20 cellular contexts compared by ENCODE assay signal in the genomic region with DNA sequence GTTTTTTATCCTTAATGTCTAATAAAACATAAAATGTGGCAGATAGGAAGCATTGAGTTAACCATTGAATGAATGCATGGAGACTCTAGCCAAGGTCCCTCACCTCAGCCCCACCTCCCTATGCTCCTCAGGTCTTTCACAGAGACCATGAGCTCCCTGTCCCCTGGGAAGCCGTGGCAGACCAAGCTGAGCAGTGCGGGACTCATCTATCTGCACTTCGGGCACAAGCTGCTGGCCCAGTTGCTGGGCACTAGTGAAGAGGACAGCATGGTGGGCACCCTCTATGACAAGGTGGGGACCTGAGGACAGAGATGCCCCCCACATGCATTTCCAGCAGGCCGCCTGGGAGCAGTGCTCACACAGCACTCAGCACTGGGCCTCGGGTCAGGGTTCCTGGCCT. TPM values are rescaled to one million over a fixed set of nuclear protein-coding genes. Genes with fewer than 3 reads are reported as not detected.
DNase-seq lines count a peak whose midpoint lies in the region; ATAC-seq, FAIRE-seq and TF ChIP-seq lines count a peak whose summit lies in the region.
"Had no signal": no experiment of that assay in that cellular context is flagged by ENCODE, and none has a peak within 500 bp of the region (broad histone marks: within the 10 kb centered on the region; RNA-seq: fewer than 3 reads in every experiment).

No MANE protein-coding gene starts in this region.

- no peaks in the 10 kb centered on the region for H3K9me3 Mint-ChIP-seq in activated CD8-positive, alpha-beta T cell treated with anti-CD3 and anti-CD28 coated beads, Interleukin-2, amount 10 ng/mL, durations not matched to agents 7 days and 5 days (ENCODE audit: insufficient read depth)
- H3K9me3 Mint-ChIP-seq in mesothelial cell of epicardium (no peaks in the 10 kb centered on the region), type B pancreatic cell (no peaks in the 10 kb centered on the region)

- peaks cover 47% of the 10 kb centered on the region for H3K4me1 Mint-ChIP-seq in activated CD8-positive, alpha-beta T cell treated with anti-CD3 and anti-CD28 coated beads, Interleukin-2, amount 10 ng/mL, durations not matched to agents 7 days and 5 days (ENCODE audit: low read depth)
- H3K4me1 Mint-ChIP-seq in mesothelial cell of epicardium (peaks cover 22% of the 10 kb centered on the region), type B pancreatic cell (ENCODE audit: unreplicated experiment) (peaks cover 24% of the 10 kb centered on the region)

- TF ChIP-seq CTCF in HepG2 (CRISPR knock-in tag; IDR thresholded peaks at IDR 0.05) (no peak), right lobe of liver (IDR thresholded peaks at IDR 0.05) (no peak), mesothelial cell of epicardium (IDR thresholded peaks at IDR 0.05; ENCODE audit: unreplicated experiment) (no peak), type B pancreatic cell (conservative IDR thresholded peaks at IDR 0.05) (no peak), brain microvascular endothelial cell (IDR thresholded peaks at IDR 0.05; ENCODE audit: low read depth, low read length, missing control alignments) (no peak), tibial nerve (IDR thresholded peaks at IDR 0.05) (no peak)

- peaks cover 57% of the 10 kb centered on the region for H3K36me3 Mint-ChIP-seq in activated CD8-positive, alpha-beta T cell treated with anti-CD3 and anti-CD28 coated beads, Interleukin-2, amount 10 ng/mL, durations not matched to agents 7 days and 5 days (ENCODE audit: low read depth)
- H3K36me3 Mint-ChIP-seq in mesothelial cell of epicardium (peaks cover 19% of the 10 kb centered on the region), type B pancreatic cell (peaks cover 16% of the 10 kb centered on the region)

- peak overlapping the region; percentile 27 for H3K27ac Mint-ChIP-seq in activated CD8-positive, alpha-beta T cell treated with anti-CD3 and anti-CD28 coated beads, Interleukin-2, amount 10 ng/mL, durations not matched to agents 7 days and 5 days
- H3K27ac Mint-ChIP-seq in mesothelial cell of epicardium (peak overlapping the region; percentile 44), type B pancreatic cell (no peak overlapping the region)

- H3K4me3 Mint-ChIP-seq in activated CD8-positive, alpha-beta T cell treated with anti-CD3 and anti-CD28 coated beads, Interleukin-2, amount 10 ng/mL, durations not matched to agents 7 days and 5 days = no peak overlapping the region
- H3K4me3 Mint-ChIP-seq in mesothelial cell of epicardium = no peak overlapping the region
- peak overlapping the region; percentile 34 for H3K4me3 Mint-ChIP-seq in type B pancreatic cell

- no CpG with 5 or more reads among the region's 5 CpGs for WGBS in HepG2 (ENCODE audit: low lambda C conversion rate)
- WGBS in right lobe of liver (ENCODE audit: insufficient coverage, low coverage, low lambda C conversion rate, missing lambda C conversion rate) = 98% methylated on average over 5 of the region's 5 CpGs
- WGBS in tibial nerve, 2 donors = 78 to 94% methylated on average over 3 to 5 of the region's 5 CpGs

- CTCF ChIA-PET in HepG2 (lab: Yijun Ruan, JAX; ENCODE audit: low intra/inter-chr PET ratio, low total read pairs) = no interaction called here
- CTCF ChIA-PET in activated CD8-positive, alpha-beta T cell treated with anti-CD3 and anti-CD28 coated beads, Interleukin-2, amount 10 ng/mL, durations not matched to agents 7 days and 5 days (lab: Charles Lee) = interaction anchor here (13.1 kb wide), 1 partner anchor 18 kb away, joined by 204 read pairs; a partner anchor contains a TSS

- peaks cover 15% of the 10 kb centered on the region for H3K79me2 ChIP-seq in HepG2 (ENCODE audit: insufficient read depth, low read length)

- POLR2A ChIA-PET in HepG2 (lab: Yijun Ruan, JAX) = interaction anchor here (1.3 to 2.6 kb wide), 2 partner anchors 8 to 18 kb away, joined by 4 to 8 read pairs; a partner anchor contains a TSS
- POLR2A ChIA-PET in activated CD8-positive, alpha-beta T cell treated with anti-CD3 and anti-CD28 coated beads, Interleukin-2, amount 10 ng/mL, durations not matched to agents 7 days and 5 days (lab: Charles Lee) = no interaction called here

- no peak overlapping the region for H3K27ac ChIP-seq in HepG2 (ENCODE audit: extremely low read length, insufficient read depth, low read length)
- no peak overlapping the region for H3K27ac ChIP-seq in right lobe of liver
- no peak overlapping the region for H3K27ac ChIP-seq in brain microvascular endothelial cell
- no peak overlapping the region for H3K27ac ChIP-seq in tibial nerve
- H3K27ac ChIP-seq: ascending aorta, KMS-11 had no signal

- H3K36me3 ChIP-seq in HepG2 (replicated peaks in 1 of 2; ENCODE audit: control insufficient read depth in 1 of 2, insufficient read depth in 2 of 2, low read length in 2 of 2) (peaks cover 9 to 42% of the 10 kb centered on the region in 2 experiments), right lobe of liver (peaks cover 0 to 37% (median 15%) of the 10 kb centered on the region in 4 donors), H7 (replicated peaks; ENCODE audit: control insufficient read depth, insufficient read depth, low read length) (peaks cover 35% of the 10 kb centered on the region), brain microvascular endothelial cell (replicated peaks) (peaks cover 41% of the 10 kb centered on the region), tibial nerve (peaks cover 0 to 72% (median 25%) of the 10 kb centered on the region in 3 donors)

- intact Hi-C loops in HepG2 (cut with micrococcal nuclease; ENCODE audit: unreplicated experiment) (no loop called here), right lobe of liver (cut with DNase I) (no loop called here)

- DNase-seq in HepG2 (ENCODE audit: low spot score) = no peak
- no peak for DNase-seq in right lobe of liver
- no peak for DNase-seq in activated CD8-positive, alpha-beta T cell treated with anti-CD3 and anti-CD28 coated beads, Interleukin-2, amount 10 ng/mL, durations not matched to agents 7 days and 5 days
- no peak for DNase-seq in mesothelial cell of epicardium (ENCODE audit: low spot score in 2 of 2, unreplicated experiment in 2 of 2)
- DNase-seq in type B pancreatic cell (ENCODE audit: extremely low spot score, unreplicated experiment) = no peak
- no peak for DNase-seq in H7
- DNase-seq in brain microvascular endothelial cell = no peak
- no peak for DNase-seq in tibial nerve (ENCODE audit: low spot score in 2 of 2)
- DNase-seq: hippocampal formation, NCI-H1105, NCI-H524 treated with DMSO at 0.1 percent for 48 hours, occipital lobe, SHP77 had no signal

- BruUV-seq in HepG2 (replicated peaks; lab: Mats Ljungman, UMichigan) = no TSS peak

- H4K20me1 ChIP-seq in HepG2 (ENCODE audit: insufficient read depth, low read length) = no peaks in the 10 kb centered on the region

- TF ChIP-seq EP300 in HepG2 (IDR thresholded peaks at IDR 0.05; ENCODE audit: low read depth in 2 of 2, low read length in 2 of 2) = no peak
- TF ChIP-seq EP300 in HepG2 (CRISPR knock-in tag; IDR thresholded peaks at IDR 0.05; ENCODE audit: borderline replicate concordance) = no peak
- TF ChIP-seq EP300 in tibial nerve (IDR thresholded peaks at IDR 0.05) = no peak

- TF ChIP-seq POLR2A in HepG2 (IDR thresholded peaks at IDR 0.05; ENCODE audit: insufficient read depth in 1 of 2, low read depth in 2 of 2, low read length in 2 of 2) (no peak), right lobe of liver (IDR thresholded peaks at IDR 0.05) (no peak), tibial nerve (IDR thresholded peaks at IDR 0.05) (no peak)

- in situ Hi-C loops in HepG2 (cut with HindIII; ENCODE audit: extremely low pct_ligation_motif_present, low pct_unique_long_range_greater_than_20kb) = no loop called here
- in situ Hi-C loops in brain microvascular endothelial cell (cut with HindIII; ENCODE audit: low pct_ligation_motif_present, low sequenced_read_pairs) = no loop called here

- H3K4me1 ChIP-seq in HepG2 (ENCODE audit: insufficient read depth, low read length) (peaks cover 50% of the 10 kb centered on the region), right lobe of liver (peaks cover 0 to 12% (median 5%) of the 10 kb centered on the region in 4 donors), tibial nerve (peaks cover 0 to 49% (median 21%) of the 10 kb centered on the region in 4 donors)

- no peaks in the 10 kb centered on the region for H3K27me3 Mint-ChIP-seq in activated CD8-positive, alpha-beta T cell treated with anti-CD3 and anti-CD28 coated beads, Interleukin-2, amount 10 ng/mL, durations not matched to agents 7 days and 5 days (ENCODE audit: low read depth)
- H3K27me3 Mint-ChIP-seq in mesothelial cell of epicardium (ENCODE audit: low read depth) = no peaks in the 10 kb centered on the region
- H3K27me3 Mint-ChIP-seq in type B pancreatic cell = no peaks in the 10 kb centered on the region

- H3K9me3 ChIP-seq in HepG2 (ENCODE audit: low read length) (no peaks in the 10 kb centered on the region), right lobe of liver (no peaks in the 10 kb centered on the region), tibial nerve (no peaks in the 10 kb centered on the region)
- H3K9me3 ChIP-seq: ascending aorta had no signal

- H3K27me3 ChIP-seq in HepG2 (ENCODE audit: control insufficient read depth in 1 of 2, insufficient read depth in 2 of 2, low read length in 2 of 2) = no peaks in the 10 kb centered on the region; a peak in 1 of 5 replicates
- no peaks in the 10 kb centered on the region for H3K27me3 ChIP-seq in right lobe of liver
- H3K27me3 ChIP-seq in H7 (ENCODE audit: control insufficient read depth, insufficient read depth, low read length) = no peaks in the 10 kb centered on the region
- H3K27me3 ChIP-seq in brain microvascular endothelial cell (replicated peaks) = no peaks in the 10 kb centered on the region
- H3K27me3 ChIP-seq in tibial nerve = no peaks in the 10 kb centered on the region
- H3K27me3 ChIP-seq: ascending aorta had no signal

- no peak for TF ChIP-seq RAD21 in HepG2 (CRISPR knock-in tag; IDR thresholded peaks at IDR 0.05)

- ATAC-seq in HepG2 (no peak), right lobe of liver (no peak)
- ATAC-seq in activated CD8-positive, alpha-beta T cell treated with anti-CD3 and anti-CD28 coated beads, Interleukin-2, amount 10 ng/mL, durations not matched to agents 7 days and 5 days = no peak

- H3K4me2 ChIP-seq in HepG2 (ENCODE audit: low read depth, low read length) = no peak overlapping the region

- no peak overlapping the region for H2AFZ ChIP-seq in HepG2 (ENCODE audit: low read length)

- no peak overlapping the region for H3K4me3 ChIP-seq in HepG2 (replicated peaks in 1 of 3; ENCODE audit: insufficient read depth in 1 of 3, low read depth in 2 of 3, low read length in 3 of 3)
- no peak overlapping the region for H3K4me3 ChIP-seq in right lobe of liver
- H3K4me3 ChIP-seq in H7 (ENCODE audit: insufficient read depth, low read depth, low read length) = no peak overlapping the region
- no peak overlapping the region for H3K4me3 ChIP-seq in brain microvascular endothelial cell (ENCODE audit: low read depth, low read length)
- no peak overlapping the region for H3K4me3 ChIP-seq in tibial nerve
- H3K4me3 ChIP-seq: ascending aorta had no signal

- H3K9ac ChIP-seq in HepG2 (ENCODE audit: insufficient read depth, low read depth, low read length) = no peak overlapping the region
- H3K9ac ChIP-seq: KMS-11 had no signal

- no peak for FAIRE-seq in HepG2 (lab: Jason Lieb, UNC)
- FAIRE-seq: colon, endometrium had no signal

RNA-seq across cellular contexts. Expression of a gene that starts 3.4 kb away (rescaled TPM):
- total RNA-seq in HepG2 (2016; rRNA removed; fragmentation: Illumina TruSeq; extraction: Trizol) = 58.0 and 62.6 TPM in 2 replicates
- 35.2 and 36.5 TPM in 2 replicates for total RNA-seq in HepG2 (2016; cell fraction: cytosol; rRNA removed; fragmentation: Illumina TruSeq; extraction: Trizol; ENCODE audit: low read depth)
- total RNA-seq in HepG2 (2016; cell fraction: insoluble cytoplasmic fraction; rRNA removed; fragmentation: Illumina TruSeq; extraction: Trizol) = 58.1 and 59.2 TPM in 2 replicates
- 45.1 and 51.7 TPM in 2 replicates for total RNA-seq in HepG2 (2016; cell fraction: membrane; rRNA removed; fragmentation: Illumina TruSeq; extraction: Trizol)
- 28.7 and 35.7 TPM in 2 replicates for total RNA-seq in HepG2 (2016; cell fraction: nucleus; rRNA removed; fragmentation: Illumina TruSeq; extraction: Trizol)
- 38.6 and 40.7 TPM in 2 replicates for polyA plus RNA-seq in HepG2 (2011; rRNA removed)
- polyA plus RNA-seq in HepG2 (2011; cell fraction: cytosol; rRNA removed) = 42.9 and 57.6 TPM in 2 replicates
- 32.2 and 36.0 TPM in 2 replicates for polyA plus RNA-seq in HepG2 (2011; cell fraction: nucleus; rRNA removed)
- polyA plus RNA-seq in HepG2 (2012) = 21.3 and 34.6 TPM in 2 replicates
- 38.0 and 47.5 TPM in 2 replicates for polyA plus RNA-seq in HepG2 (2016; cell fraction: cytosol; fragmentation: Illumina TruSeq; extraction: Trizol; ENCODE audit: low read depth)
- polyA plus RNA-seq in HepG2 (2016; cell fraction: insoluble cytoplasmic fraction; fragmentation: Illumina TruSeq; extraction: Trizol; ENCODE audit: low read depth) = 49.2 and 59.1 TPM in 2 replicates
- 39.2 and 41.9 TPM in 2 replicates for polyA plus RNA-seq in HepG2 (2016; cell fraction: membrane; fragmentation: Illumina TruSeq; extraction: Trizol; ENCODE audit: low read depth)
- 54.0 and 73.0 TPM in 2 replicates for polyA plus RNA-seq in HepG2 (2016; cell fraction: nucleus; fragmentation: Illumina TruSeq; extraction: Trizol; ENCODE audit: insufficient read depth, low read depth)
- polyA minus RNA-seq in HepG2 (2011; rRNA and poly(A)+ RNA removed; ENCODE audit: low replicate concordance) = 43.6 and 97.4 TPM in 2 replicates
- polyA minus RNA-seq in HepG2 (2011; cell fraction: cytosol; rRNA and poly(A)+ RNA removed) = 15.0 and 19.7 TPM in 2 replicates
- polyA minus RNA-seq in HepG2 (2011; cell fraction: nucleus; rRNA and poly(A)+ RNA removed) = 8.8 and 14.4 TPM in 2 replicates
- 10 to 100 TPM; 17.6 to 27.1 (median 20.8) TPM for total RNA-seq in right lobe of liver
- 10 to 100 TPM; 55.6 to 56.9 TPM for total RNA-seq in activated CD8-positive, alpha-beta T cell treated with anti-CD3 and anti-CD28 coated beads, Interleukin-2, amount 10 ng/mL, durations not matched to agents 7 days and 5 days
- total RNA-seq in mesothelial cell of epicardium = 50.1 to 55.9 TPM (median 53.8 TPM) in 3 replicates
- 44.3 and 58.6 TPM in 2 replicates for total RNA-seq in type B pancreatic cell (ENCODE audit: low replicate concordance)
- 74.2 and 98.0 TPM in 2 replicates for total RNA-seq in H7 (2014; rRNA removed; shearing (Covaris generic))
- total RNA-seq in tibial nerve = 10 to 100 TPM; 49.2 to 82.8 (median 54.3) TPM

RNA-seq across cellular contexts. Expression of a gene that starts 7.6 kb away (rescaled TPM):
- total RNA-seq in HepG2 (2016; rRNA removed; fragmentation: Illumina TruSeq; extraction: Trizol) (462 and 578 TPM in 2 replicates), right lobe of liver (100 to 1,000 TPM; 122 to 170 (median 146) TPM), mesothelial cell of epicardium (328 to 339 TPM (median 338 TPM) in 3 replicates), type B pancreatic cell (ENCODE audit: low replicate concordance) (316 and 336 TPM in 2 replicates), tibial nerve (100 to 1,000 TPM; 518 to 673 (median 591) TPM)
- 461 and 472 TPM in 2 replicates for total RNA-seq in HepG2 (2016; cell fraction: cytosol; rRNA removed; fragmentation: Illumina TruSeq; extraction: Trizol; ENCODE audit: low read depth)
- total RNA-seq in HepG2 (2016; cell fraction: insoluble cytoplasmic fraction; rRNA removed; fragmentation: Illumina TruSeq; extraction: Trizol) = 478 and 604 TPM in 2 replicates
- 502 and 534 TPM in 2 replicates for total RNA-seq in HepG2 (2016; cell fraction: membrane; rRNA removed; fragmentation: Illumina TruSeq; extraction: Trizol)
- 239 and 246 TPM in 2 replicates for total RNA-seq in HepG2 (2016; cell fraction: nucleus; rRNA removed; fragmentation: Illumina TruSeq; extraction: Trizol)
- polyA plus RNA-seq in HepG2 (2011; rRNA removed) = 440 and 449 TPM in 2 replicates
- 513 and 623 TPM in 2 replicates for polyA plus RNA-seq in HepG2 (2011; cell fraction: cytosol; rRNA removed)
- polyA plus RNA-seq in HepG2 (2011; cell fraction: nucleus; rRNA removed) = 505 and 601 TPM in 2 replicates
- 398 and 423 TPM in 2 replicates for polyA plus RNA-seq in HepG2 (2012)
- 472 and 500 TPM in 2 replicates for polyA plus RNA-seq in HepG2 (2016; cell fraction: cytosol; fragmentation: Illumina TruSeq; extraction: Trizol; ENCODE audit: low read depth)
- polyA plus RNA-seq in HepG2 (2016; cell fraction: insoluble cytoplasmic fraction; fragmentation: Illumina TruSeq; extraction: Trizol; ENCODE audit: low read depth) = 484 and 533 TPM in 2 replicates
- 441 and 460 TPM in 2 replicates for polyA plus RNA-seq in HepG2 (2016; cell fraction: membrane; fragmentation: Illumina TruSeq; extraction: Trizol; ENCODE audit: low read depth)
- 433 and 469 TPM in 2 replicates for polyA plus RNA-seq in HepG2 (2016; cell fraction: nucleus; fragmentation: Illumina TruSeq; extraction: Trizol; ENCODE audit: insufficient read depth, low read depth)
- polyA minus RNA-seq in HepG2 (2011; rRNA and poly(A)+ RNA removed; ENCODE audit: low replicate concordance) = 90.5 and 285 TPM in 2 replicates
- polyA minus RNA-seq in HepG2 (2011; cell fraction: cytosol; rRNA and poly(A)+ RNA removed) = 52.1 and 57.1 TPM in 2 replicates
- 96.6 and 129 TPM in 2 replicates for polyA minus RNA-seq in HepG2 (2011; cell fraction: nucleus; rRNA and poly(A)+ RNA removed)
- 100 to 1,000 TPM; 292 to 307 TPM for total RNA-seq in activated CD8-positive, alpha-beta T cell treated with anti-CD3 and anti-CD28 coated beads, Interleukin-2, amount 10 ng/mL, durations not matched to agents 7 days and 5 days
- total RNA-seq in H7 (2014; rRNA removed; shearing (Covaris generic)) = 242 and 304 TPM in 2 replicates

RNA-seq across cellular contexts. Expression of a gene that starts 18.5 kb away (rescaled TPM):
- total RNA-seq in HepG2 (2016; rRNA removed; fragmentation: Illumina TruSeq; extraction: Trizol) (47.6 and 49.9 TPM in 2 replicates), right lobe of liver (10 to 100 TPM; 22.0 to 29.1 (median 26.7) TPM), mesothelial cell of epicardium (77.2 to 85.4 TPM (median 84.8 TPM) in 3 replicates), type B pancreatic cell (ENCODE audit: low replicate concordance) (54.7 and 75.4 TPM in 2 replicates), tibial nerve (10 to 100 TPM; 55.5 to 76.8 (median 64.5) TPM)
- 6.3 and 7.4 TPM in 2 replicates for total RNA-seq in HepG2 (2016; cell fraction: cytosol; rRNA removed; fragmentation: Illumina TruSeq; extraction: Trizol; ENCODE audit: low read depth)
- 49.9 and 52.5 TPM in 2 replicates for total RNA-seq in HepG2 (2016; cell fraction: insoluble cytoplasmic fraction; rRNA removed; fragmentation: Illumina TruSeq; extraction: Trizol)
- 10.6 and 11.1 TPM in 2 replicates for total RNA-seq in HepG2 (2016; cell fraction: membrane; rRNA removed; fragmentation: Illumina TruSeq; extraction: Trizol)
- 41.2 and 46.6 TPM in 2 replicates for total RNA-seq in HepG2 (2016; cell fraction: nucleus; rRNA removed; fragmentation: Illumina TruSeq; extraction: Trizol)
- 52.0 and 54.0 TPM in 2 replicates for polyA plus RNA-seq in HepG2 (2011; rRNA removed)
- polyA plus RNA-seq in HepG2 (2011; cell fraction: cytosol; rRNA removed) = 37.5 and 46.8 TPM in 2 replicates
- polyA plus RNA-seq in HepG2 (2011; cell fraction: nucleus; rRNA removed) = 182 and 197 TPM in 2 replicates
- polyA plus RNA-seq in HepG2 (2012) = 40.1 and 43.3 TPM in 2 replicates
- 6.0 and 6.9 TPM in 2 replicates for polyA plus RNA-seq in HepG2 (2016; cell fraction: cytosol; fragmentation: Illumina TruSeq; extraction: Trizol; ENCODE audit: low read depth)
- 54.2 and 64.7 TPM in 2 replicates for polyA plus RNA-seq in HepG2 (2016; cell fraction: insoluble cytoplasmic fraction; fragmentation: Illumina TruSeq; extraction: Trizol; ENCODE audit: low read depth)
- polyA plus RNA-seq in HepG2 (2016; cell fraction: membrane; fragmentation: Illumina TruSeq; extraction: Trizol; ENCODE audit: low read depth) = 9.0 and 9.4 TPM in 2 replicates
- polyA plus RNA-seq in HepG2 (2016; cell fraction: nucleus; fragmentation: Illumina TruSeq; extraction: Trizol; ENCODE audit: insufficient read depth, low read depth) = 70.0 and 70.8 TPM in 2 replicates
- polyA minus RNA-seq in HepG2 (2011; rRNA and poly(A)+ RNA removed; ENCODE audit: low replicate concordance) = 115 and 225 TPM in 2 replicates
- 21.9 and 28.0 TPM in 2 replicates for polyA minus RNA-seq in HepG2 (2011; cell fraction: cytosol; rRNA and poly(A)+ RNA removed)
- polyA minus RNA-seq in HepG2 (2011; cell fraction: nucleus; rRNA and poly(A)+ RNA removed) = 39.3 and 48.9 TPM in 2 replicates
- 10 to 100 TPM; 67.5 to 67.9 TPM for total RNA-seq in activated CD8-positive, alpha-beta T cell treated with anti-CD3 and anti-CD28 coated beads, Interleukin-2, amount 10 ng/mL, durations not matched to agents 7 days and 5 days
- 131 and 137 TPM in 2 replicates for total RNA-seq in H7 (2014; rRNA removed; shearing (Covaris generic))

RNA-seq across cellular contexts. Expression of a gene that starts 33.3 kb away (rescaled TPM):
- total RNA-seq in HepG2 (2016; rRNA removed; fragmentation: Illumina TruSeq; extraction: Trizol) = not detected in 2 replicates
- total RNA-seq in HepG2 (2016; cell fraction: cytosol; rRNA removed; fragmentation: Illumina TruSeq; extraction: Trizol; ENCODE audit: low read depth) = not detected in 2 replicates
- not detected in 2 replicates for total RNA-seq in HepG2 (2016; cell fraction: insoluble cytoplasmic fraction; rRNA removed; fragmentation: Illumina TruSeq; extraction: Trizol)
- total RNA-seq in HepG2 (2016; cell fraction: membrane; rRNA removed; fragmentation: Illumina TruSeq; extraction: Trizol) = not detected in 2 replicates
- total RNA-seq in HepG2 (2016; cell fraction: nucleus; rRNA removed; fragmentation: Illumina TruSeq; extraction: Trizol) = not detected in 2 replicates
- not detected in 2 replicates for polyA plus RNA-seq in HepG2 (2011; rRNA removed)
- polyA plus RNA-seq in HepG2 (2011; cell fraction: cytosol; rRNA removed) = not detected in 2 replicates
- polyA plus RNA-seq in HepG2 (2011; cell fraction: nucleus; rRNA removed) = not detected in 2 replicates
- polyA plus RNA-seq in HepG2 (2012) = not detected in 2 replicates
- polyA plus RNA-seq in HepG2 (2016; cell fraction: cytosol; fragmentation: Illumina TruSeq; extraction: Trizol; ENCODE audit: low read depth) = not detected in 2 replicates
- polyA plus RNA-seq in HepG2 (2016; cell fraction: insoluble cytoplasmic fraction; fragmentation: Illumina TruSeq; extraction: Trizol; ENCODE audit: low read depth) = not detected in 2 replicates
- polyA plus RNA-seq in HepG2 (2016; cell fraction: membrane; fragmentation: Illumina TruSeq; extraction: Trizol; ENCODE audit: low read depth) = not detected in 2 replicates
- not detected in 2 replicates for polyA plus RNA-seq in HepG2 (2016; cell fraction: nucleus; fragmentation: Illumina TruSeq; extraction: Trizol; ENCODE audit: insufficient read depth, low read depth)
- polyA minus RNA-seq in HepG2 (2011; rRNA and poly(A)+ RNA removed; ENCODE audit: low replicate concordance) = not detected in 2 replicates
- not detected in 2 replicates for polyA minus RNA-seq in HepG2 (2011; cell fraction: cytosol; rRNA and poly(A)+ RNA removed)
- not detected in 2 replicates for polyA minus RNA-seq in HepG2 (2011; cell fraction: nucleus; rRNA and poly(A)+ RNA removed)
- not detected for total RNA-seq in right lobe of liver
- total RNA-seq in activated CD8-positive, alpha-beta T cell treated with anti-CD3 and anti-CD28 coated beads, Interleukin-2, amount 10 ng/mL, durations not matched to agents 7 days and 5 days = not detected
- 0.27 to 0.62 TPM (median 0.47 TPM) in 3 replicates for total RNA-seq in mesothelial cell of epicardium
- 0.22 TPM in 1 of 2 replicates, not detected in the other for total RNA-seq in type B pancreatic cell (ENCODE audit: low replicate concordance)
- total RNA-seq in H7 (2014; rRNA removed; shearing (Covaris generic)) = 0.14 and 0.44 TPM in 2 replicates
- total RNA-seq in tibial nerve = under 1 TPM in 1 of 4 donors, not detected in 3; 0.21 TPM
- total RNA-seq: ascending aorta; kidney epithelial cell; occipital lobe; T-helper 2 cell treated with Interferon-gamma antibody and Interleukin-4, amounts not matched to agents 100 ng/mL and 5 ng/mL, for 36 hours; temporal lobe had no signal

RNA-seq across cellular contexts. Expression of a gene that starts 34.8 kb away (rescaled TPM):
- 11.5 and 11.6 TPM in 2 replicates for total RNA-seq in HepG2 (2016; rRNA removed; fragmentation: Illumina TruSeq; extraction: Trizol)
- 2.5 and 2.8 TPM in 2 replicates for total RNA-seq in HepG2 (2016; cell fraction: cytosol; rRNA removed; fragmentation: Illumina TruSeq; extraction: Trizol; ENCODE audit: low read depth)
- total RNA-seq in HepG2 (2016; cell fraction: insoluble cytoplasmic fraction; rRNA removed; fragmentation: Illumina TruSeq; extraction: Trizol) = 11.5 and 12.0 TPM in 2 replicates
- 3.1 and 4.2 TPM in 2 replicates for total RNA-seq in HepG2 (2016; cell fraction: membrane; rRNA removed; fragmentation: Illumina TruSeq; extraction: Trizol)
- total RNA-seq in HepG2 (2016; cell fraction: nucleus; rRNA removed; fragmentation: Illumina TruSeq; extraction: Trizol) = 16.7 and 24.8 TPM in 2 replicates
- 5.3 and 5.8 TPM in 2 replicates for polyA plus RNA-seq in HepG2 (2011; rRNA removed)
- polyA plus RNA-seq in HepG2 (2011; cell fraction: cytosol; rRNA removed) = 1.9 and 3.3 TPM in 2 replicates
- polyA plus RNA-seq in HepG2 (2011; cell fraction: nucleus; rRNA removed) = 22.2 and 36.2 TPM in 2 replicates
- 2.4 and 4.2 TPM in 2 replicates for polyA plus RNA-seq in HepG2 (2012)
- 0.60 and 0.89 TPM in 2 replicates for polyA plus RNA-seq in HepG2 (2016; cell fraction: cytosol; fragmentation: Illumina TruSeq; extraction: Trizol; ENCODE audit: low read depth)
- polyA plus RNA-seq in HepG2 (2016; cell fraction: insoluble cytoplasmic fraction; fragmentation: Illumina TruSeq; extraction: Trizol; ENCODE audit: low read depth) = 5.1 and 8.7 TPM in 2 replicates
- 1.7 and 1.8 TPM in 2 replicates for polyA plus RNA-seq in HepG2 (2016; cell fraction: membrane; fragmentation: Illumina TruSeq; extraction: Trizol; ENCODE audit: low read depth)
- polyA plus RNA-seq in HepG2 (2016; cell fraction: nucleus; fragmentation: Illumina TruSeq; extraction: Trizol; ENCODE audit: insufficient read depth, low read depth) = 41.3 and 46.0 TPM in 2 replicates
- polyA minus RNA-seq in HepG2 (2011; rRNA and poly(A)+ RNA removed; ENCODE audit: low replicate concordance) = 14.1 and 75.7 TPM in 2 replicates
- polyA minus RNA-seq in HepG2 (2011; cell fraction: cytosol; rRNA and poly(A)+ RNA removed) = 2.5 and 3.9 TPM in 2 replicates
- polyA minus RNA-seq in HepG2 (2011; cell fraction: nucleus; rRNA and poly(A)+ RNA removed) = 13.1 and 16.0 TPM in 2 replicates
- total RNA-seq in right lobe of liver = 10 to 100 TPM in 2 of 6 experiments, 1 to 10 TPM in 3, under 1 TPM in 1; 0.04 to 15.0 (median 4.5) TPM
- 100 to 1,000 TPM; 126 TPM for total RNA-seq in activated CD8-positive, alpha-beta T cell treated with anti-CD3 and anti-CD28 coated beads, Interleukin-2, amount 10 ng/mL, durations not matched to agents 7 days and 5 days
- total RNA-seq in mesothelial cell of epicardium = 15.7 to 20.8 TPM (median 15.9 TPM) in 3 replicates
- 35.1 and 50.0 TPM in 2 replicates for total RNA-seq in type B pancreatic cell (ENCODE audit: low replicate concordance)
- 43.6 and 46.2 TPM in 2 replicates for total RNA-seq in H7 (2014; rRNA removed; shearing (Covaris generic))
- 1 to 10 TPM in 3 of 4 donors, not detected in 1; 2.2 to 8.7 (median 2.5) TPM for total RNA-seq in tibial nerve
- total RNA-seq: ascending aorta had no signal
